In genomic region chr5:5968981-5969380, GRCh38 we compare ENCODE assay signal across 31 cellular contexts.
"Had no signal": no experiment of that assay in that cellular context is flagged by ENCODE, and none has a peak within 500 bp of the region (broad histone marks: within the 10 kb centered on the region; RNA-seq: fewer than 3 reads in every experiment).

No MANE protein-coding gene starts in this region.

- DNase-seq: activated effector memory CD4-positive, alpha-beta T cell treated with anti-CD3 and anti-CD28 coated beads, Interleukin-2, amount 50 U/mL, for 16 hours; activated effector memory CD4-positive, alpha-beta T cell treated with Interleukin-2 at 50 U/mL for 16 hours; activated gamma-delta T cell; activated gamma-delta T cell treated with Interleukin-2 at 50 U/mL for 16 hours; activated naive CD4-positive, alpha-beta T cell; activated naive CD4-positive, alpha-beta T cell treated with anti-CD3 and anti-CD28 coated beads for 36 hours; activated naive CD4-positive, alpha-beta T cell treated with anti-CD3 and anti-CD28 coated beads, Interleukin-2, amount 10 ng/mL, durations not matched to agents 7 days and 5 days; activated naive CD4-positive, alpha-beta T cell treated with anti-CD3 and anti-CD28 coated beads, Interleukin-2, amount 50 U/mL, for 16 hours; activated naive CD4-positive, alpha-beta T cell treated with Interleukin-2 at 50 U/mL for 16 hours; activated naive CD8-positive, alpha-beta T cell treated with anti-CD3 and anti-CD28 coated beads for 36 hours; activated naive CD8-positive, alpha-beta T cell treated with anti-CD3 and anti-CD28 coated beads, Interleukin-2, amount 10 ng/mL, durations not matched to agents 7 days and 5 days; activated naive CD8-positive, alpha-beta T cell treated with anti-CD3 and anti-CD28 coated beads, Interleukin-2, amount 50 U/mL, for 24 hours; activated T-cell treated with anti-CD3 and anti-CD28 coated beads, Interleukin-2, amount 50 U/mL, for 24 hours; activated T-cell treated with anti-CD3 and anti-CD28 coated beads, Interleukin-2, amount 50 U/mL, for 4 hours; activated T-cell treated with anti-CD3 and anti-CD28 coated beads, Interleukin-2, amount 50 U/mL, for 48 hours; activated T-cell treated with anti-CD3 and anti-CD28 coated beads, Interleukin-2, amount 50 U/mL, for 72 hours; adrenal gland; amniotic stem cell; amygdala; anterior cingulate cortex; aorta; body of pancreas; brain microvascular endothelial cell; caudate nucleus; central memory CD4-positive, alpha-beta T cell; cerebellar nuclear complex had no signal

- FAIRE-seq: astrocyte, bronchial epithelial cell had no signal

- H3K36me3 ChIP-seq: adrenal gland, ascending aorta, brain microvascular endothelial cell, breast epithelium, cardiac muscle cell had no signal

- H3K4me3 ChIP-seq: adrenal gland, ascending aorta, body of pancreas, breast epithelium, cardiac muscle cell had no signal

- H3K27me3 ChIP-seq: adrenal gland, ascending aorta, body of pancreas, brain microvascular endothelial cell, cardiac muscle cell had no signal

- H3K4me1 ChIP-seq: adrenal gland, ascending aorta, body of pancreas, breast epithelium had no signal

- H3K27ac ChIP-seq: adrenal gland, ascending aorta, body of pancreas, brain microvascular endothelial cell, breast epithelium, cardiac muscle cell had no signal

- H3K9me3 ChIP-seq: adrenal gland, ascending aorta had no signal
